ENCODE assay signal across 22 cellular contexts in genomic region chr5:5638193-5638592, GRCh38.
DNase-seq lines count a peak whose midpoint lies in the region; ATAC-seq and TF ChIP-seq lines count a peak whose summit lies in the region.
"Had no signal": no experiment of that assay in that cellular context is flagged by ENCODE, and none has a peak within 500 bp of the region (broad histone marks: within the 10 kb centered on the region; RNA-seq: fewer than 3 reads in every experiment).

No MANE protein-coding gene starts in this region.

- H3K9me3 ChIP-seq in right atrium auricular region (no peaks in the 10 kb centered on the region), left ventricle myocardium inferior (replicated peaks) (no peaks in the 10 kb centered on the region), sigmoid colon (no peaks in the 10 kb centered on the region)
- H3K9me3 ChIP-seq: BLaER1, SJCRH30, stomach had no signal

- H3K4me3 ChIP-seq in right atrium auricular region (no peak overlapping the region), left ventricle myocardium inferior (no peak overlapping the region), sigmoid colon (no peak overlapping the region)
- H3K4me3 ChIP-seq: BLaER1, neural progenitor cell, SJCRH30, stomach had no signal

- TF ChIP-seq EP300 in sigmoid colon (IDR thresholded peaks at IDR 0.05), result peak in 1 of 4 donors; percentile 74

- H3K4me1 ChIP-seq in right atrium auricular region, result peaks cover 0 to 11% of the 10 kb centered on the region in 2 donors
- peaks cover 21% of the 10 kb centered on the region for H3K4me1 ChIP-seq in left ventricle myocardium inferior
- peaks cover 0 to 34% (median 27%) of the 10 kb centered on the region in 4 donors for H3K4me1 ChIP-seq in sigmoid colon
- H3K4me1 ChIP-seq: BLaER1, neural progenitor cell, SJCRH30 had no signal

- no peak for TF ChIP-seq POLR2A in sigmoid colon (IDR thresholded peaks at IDR 0.05)

- ATAC-seq in Right ventricle myocardium superior (ENCODE audit: poor library complexity) (peak; percentile 94), GM18873 (IDR thresholded peaks at IDR 0.05; ENCODE audit: low FRiP score, unreplicated experiment) (no peak), HG03439 (IDR thresholded peaks at IDR 0.05; ENCODE audit: unreplicated experiment) (no peak)
- ATAC-seq: activated CD4-positive, alpha-beta T cell treated with anti-CD3 and anti-CD28 coated beads for 36 hours; activated CD8-positive, alpha-beta memory T cell treated with anti-CD3 and anti-CD28 coated beads, Interleukin-2, amount 10 ng/mL, durations not matched to agents 7 days and 5 days; activated naive CD8-positive, alpha-beta T cell treated with anti-CD3 and anti-CD28 coated beads, Interleukin-2, amount 50 U/mL, for 24 hours; HCT116 had no signal

- TF ChIP-seq CTCF in right atrium auricular region (IDR thresholded peaks at IDR 0.05) (no peak), left ventricle myocardium inferior (IDR thresholded peaks at IDR 0.05; ENCODE audit: borderline replicate concordance) (no peak), sigmoid colon (IDR thresholded peaks at IDR 0.05) (no peak), GM20000 (IDR thresholded peaks at IDR 0.05; ENCODE audit: extremely low read depth, missing control alignments) (no peak)

- H3K27me3 ChIP-seq in right atrium auricular region, result no peaks in the 10 kb centered on the region
- H3K27me3 ChIP-seq in left ventricle myocardium inferior (ENCODE audit: low read depth), result no peaks in the 10 kb centered on the region
- no peaks in the 10 kb centered on the region for H3K27me3 ChIP-seq in sigmoid colon
- H3K27me3 ChIP-seq: BLaER1, neural progenitor cell, SJCRH30, stomach had no signal

- WGBS in sigmoid colon, 2 donors, result 74 to 78% methylated on average over 4 of the region's 4 CpGs

- peak overlapping the region in 1 of 2 donors; percentile 55 for H3K27ac ChIP-seq in right atrium auricular region
- peak overlapping the region; percentile 73 for H3K27ac ChIP-seq in left ventricle myocardium inferior (replicated peaks)
- peak overlapping the region; percentile 58 to 86 (median 76) for H3K27ac ChIP-seq in sigmoid colon
- H3K27ac ChIP-seq: BLaER1, neural progenitor cell, SJCRH30 had no signal

- no peaks in the 10 kb centered on the region for H3K36me3 ChIP-seq in right atrium auricular region
- no peaks in the 10 kb centered on the region for H3K36me3 ChIP-seq in left ventricle myocardium inferior
- no peaks in the 10 kb centered on the region for H3K36me3 ChIP-seq in sigmoid colon
- H3K36me3 ChIP-seq: BLaER1, neural progenitor cell, SJCRH30, stomach had no signal

- DNase-seq in Right ventricle myocardium superior (no peak), right atrium auricular region (ENCODE audit: low spot score) (no peak), left ventricle myocardium inferior (no peak), sigmoid colon (no peak), GM20000 (ENCODE audit: low spot score) (no peak)
- no peak for DNase-seq in activated CD4-positive, alpha-beta T cell treated with anti-CD3 and anti-CD28 coated beads, Interleukin-2, amount 50 U/mL, for 48 hours
- DNase-seq: activated CD4-positive, alpha-beta T cell treated with anti-CD3 and anti-CD28 coated beads for 36 hours; activated CD8-positive, alpha-beta memory T cell treated with anti-CD3 and anti-CD28 coated beads, Interleukin-2, amount 10 ng/mL, durations not matched to agents 7 days and 5 days; activated naive CD8-positive, alpha-beta T cell treated with anti-CD3 and anti-CD28 coated beads, Interleukin-2, amount 50 U/mL, for 24 hours; cerebellar nuclear complex; KG1; NCI-H1048; NCI-H526; SJCRH30; stimulated activated CD4-positive, alpha-beta T cell treated with anti-CD3 and anti-CD28 coated beads, Interleukin-1b, Interleukin-23, amount 100 ng/mL, for 48 hours; stomach; T1000 had no signal

- intact Hi-C loops in Right ventricle myocardium superior (cut with DNase I) (no loop called here), left ventricle myocardium inferior (cut with micrococcal nuclease) (no loop called here), sigmoid colon (cut with DNase I) (no loop called here)
